8 cellular contexts compared by ENCODE assay signal in genomic region chr20:58892932-58893224, GRCh38.
DNase-seq lines count a peak whose midpoint lies in the region; ATAC-seq and TF ChIP-seq lines count a peak whose summit lies in the region.

No MANE protein-coding gene starts in this region.

- peaks cover 24% of the 10 kb centered on the region for H3K36me3 ChIP-seq in neuron (ENCODE audit: insufficient read depth, low read length)

- H3K27me3 ChIP-seq in neuron (ENCODE audit: insufficient read depth, low read length), result no peaks in the 10 kb centered on the region

- no peak for TF ChIP-seq CTCF in coronary artery (IDR thresholded peaks at IDR 0.05)

- H3K4me3 ChIP-seq in GM08714 (ENCODE audit: low read length) (peak overlapping the region; percentile 99), coronary artery (peak overlapping the region; percentile 81), neuron (ENCODE audit: low read length) (peak overlapping the region; percentile 98)

- peak overlapping the region; percentile 100 for H3K27ac ChIP-seq in coronary artery

- H3K9me3 ChIP-seq in neuron (ENCODE audit: low read length), result no peaks in the 10 kb centered on the region

- DNase-seq in NCI-H2227 (lab: John Stamatoyannopoulos, UW; ENCODE audit: unreplicated experiment) (peak; percentile 57), coronary artery (ENCODE audit: low spot score) (no peak), NCI-H1048 (lab: John Stamatoyannopoulos, UW) (no peak), KBM-7 (no peak)

- in situ Hi-C loops in KBM-7 (cut with MboI; ENCODE audit: low pct_unique_long_range_greater_than_20kb, low sequenced_read_pairs), result no loop called here

- H3K4me1 ChIP-seq in neuron (ENCODE audit: insufficient read depth, low read length), result peaks cover 42% of the 10 kb centered on the region

- no peak overlapping the region for H2AFZ ChIP-seq in neuron (ENCODE audit: low read depth, low read length)

- ATAC-seq in HG02610 (IDR thresholded peaks at IDR 0.05; ENCODE audit: unreplicated experiment) (no peak), GM21825 (IDR thresholded peaks at IDR 0.05; ENCODE audit: unreplicated experiment) (no peak)
